30 cellular contexts compared by ENCODE assay signal in genomic region chr5:109334056-109334455, GRCh38.
"Had no signal": no experiment of that assay in that cellular context is flagged by ENCODE, and none has a peak within 500 bp of the region (broad histone marks: within the 10 kb centered on the region; RNA-seq: fewer than 3 reads in every experiment).

No MANE protein-coding gene starts in this region.

- H3K4me1 Mint-ChIP-seq: activated naive CD8-positive, alpha-beta T cell treated with anti-CD3 and anti-CD28 coated beads, Interleukin-2, amount 10 ng/mL, durations not matched to agents 7 days and 5 days had no signal

- H3K9me3 ChIP-seq: body of pancreas, esophagus muscularis mucosa, gastrocnemius medialis, heart left ventricle had no signal

- H3K27ac ChIP-seq: body of pancreas, foreskin keratinocyte, gastrocnemius medialis, heart left ventricle had no signal

- H3K4me3 ChIP-seq: body of pancreas, esophagus muscularis mucosa, gastrocnemius medialis, heart left ventricle had no signal

- H3K27me3 Mint-ChIP-seq: activated CD8-positive, alpha-beta T cell treated with anti-CD3 and anti-CD28 coated beads for 36 hours; activated naive CD8-positive, alpha-beta T cell treated with anti-CD3 and anti-CD28 coated beads, Interleukin-2, amount 10 ng/mL, durations not matched to agents 7 days and 5 days; activated T-helper 17 cell treated with anti-CD3 and anti-CD28 coated beads, Interleukin-2, amount 50 U/mL, for 72 hours; effector memory CD8-positive, alpha-beta T cell; T-helper 17 cell had no signal

- H3K4me1 ChIP-seq: body of pancreas, foreskin keratinocyte had no signal

- DNase-seq: activated CD4-positive, alpha-beta T cell treated with anti-CD3 and anti-CD28 coated beads for 4 hours; activated CD4-positive, alpha-beta T cell treated with anti-CD3 and anti-CD28 coated beads, Interleukin-2, amount 50 U/mL, for 1 hour; activated CD4-positive, alpha-beta T cell treated with anti-CD3 and anti-CD28 coated beads, Interleukin-2, amount 50 U/mL, for 48 hours; activated CD4-positive, CD25-positive, alpha-beta regulatory T cell; activated CD4-positive, CD25-positive, alpha-beta regulatory T cell treated with anti-CD3 and anti-CD28 coated beads, Interleukin-2, amount 50 U/mL, for 72 hours; activated CD8-positive, alpha-beta memory T cell treated with anti-CD3 and anti-CD28 coated beads for 24 hours; activated CD8-positive, alpha-beta T cell treated with anti-CD3 and anti-CD28 coated beads for 36 hours; activated effector memory CD4-positive, alpha-beta T cell treated with Interleukin-2 at 50 U/mL for 16 hours; activated gamma-delta T cell treated with Interleukin-2 at 50 U/mL for 16 hours; activated naive CD4-positive, alpha-beta T cell treated with anti-CD3 and anti-CD28 coated beads, Interleukin-2, amount 50 U/mL, for 16 hours; activated naive CD4-positive, alpha-beta T cell treated with Interleukin-2 at 50 U/mL for 16 hours; activated naive CD8-positive, alpha-beta T cell treated with anti-CD3 and anti-CD28 coated beads, Interleukin-2, amount 10 ng/mL, durations not matched to agents 7 days and 5 days; activated T-cell treated with anti-CD3 and anti-CD28 coated beads, Interleukin-2, amount 50 U/mL, for 4 hours; anterior cingulate cortex; body of pancreas; cortex of kidney; dermis blood vessel endothelial cell; effector CD4-positive, alpha-beta T cell; effector memory CD8-positive, alpha-beta T cell; erythroblast; foreskin keratinocyte; gastrocnemius medialis; glutamatergic neuron; heart left ventricle; T-helper 1 cell; T-helper 17 cell; T1000 had no signal

- H3K4me3 Mint-ChIP-seq: activated CD8-positive, alpha-beta T cell treated with anti-CD3 and anti-CD28 coated beads for 36 hours; activated naive CD8-positive, alpha-beta T cell treated with anti-CD3 and anti-CD28 coated beads, Interleukin-2, amount 10 ng/mL, durations not matched to agents 7 days and 5 days; activated T-cell treated with anti-CD3 and anti-CD28 coated beads, Interleukin-2, amount 50 U/mL, for 4 hours; activated T-helper 17 cell treated with anti-CD3 and anti-CD28 coated beads, Interleukin-2, amount 50 U/mL, for 72 hours; effector memory CD8-positive, alpha-beta T cell; T-helper 17 cell; T-helper 2 cell treated with Interferon-gamma antibody and Interleukin-4, amounts not matched to agents 5 μg/mL and 100 μg/mL, for 36 hours had no signal

- H3K27ac Mint-ChIP-seq: activated CD8-positive, alpha-beta T cell treated with anti-CD3 and anti-CD28 coated beads for 36 hours; activated naive CD8-positive, alpha-beta T cell treated with anti-CD3 and anti-CD28 coated beads, Interleukin-2, amount 10 ng/mL, durations not matched to agents 7 days and 5 days; activated T-helper 17 cell treated with anti-CD3 and anti-CD28 coated beads, Interleukin-2, amount 50 U/mL, for 72 hours; T-helper 17 cell; T-helper 2 cell treated with Interferon-gamma antibody and Interleukin-4, amounts not matched to agents 5 μg/mL and 100 μg/mL, for 36 hours had no signal

- ATAC-seq: activated CD8-positive, alpha-beta T cell treated with anti-CD3 and anti-CD28 coated beads for 36 hours; activated T-cell treated with anti-CD3 and anti-CD28 coated beads, Interleukin-2, amount 50 U/mL, for 4 hours; activated T-helper 17 cell treated with anti-CD3 and anti-CD28 coated beads, Interleukin-2, amount 50 U/mL, for 72 hours; body of pancreas; effector memory CD8-positive, alpha-beta T cell; foreskin keratinocyte; gastrocnemius medialis; heart left ventricle; T-helper 17 cell had no signal

- H3K27me3 ChIP-seq: body of pancreas, esophagus muscularis mucosa, foreskin keratinocyte, gastrocnemius medialis, heart left ventricle had no signal

- H3K9me3 Mint-ChIP-seq: activated CD8-positive, alpha-beta T cell treated with anti-CD3 and anti-CD28 coated beads for 36 hours; activated naive CD8-positive, alpha-beta T cell treated with anti-CD3 and anti-CD28 coated beads, Interleukin-2, amount 10 ng/mL, durations not matched to agents 7 days and 5 days; activated T-cell treated with anti-CD3 and anti-CD28 coated beads, Interleukin-2, amount 50 U/mL, for 4 hours; activated T-helper 17 cell treated with anti-CD3 and anti-CD28 coated beads, Interleukin-2, amount 50 U/mL, for 72 hours; effector memory CD8-positive, alpha-beta T cell; T-helper 2 cell treated with Interferon-gamma antibody and Interleukin-4, amounts not matched to agents 5 μg/mL and 100 μg/mL, for 36 hours had no signal
